In the genomic region with DNA sequence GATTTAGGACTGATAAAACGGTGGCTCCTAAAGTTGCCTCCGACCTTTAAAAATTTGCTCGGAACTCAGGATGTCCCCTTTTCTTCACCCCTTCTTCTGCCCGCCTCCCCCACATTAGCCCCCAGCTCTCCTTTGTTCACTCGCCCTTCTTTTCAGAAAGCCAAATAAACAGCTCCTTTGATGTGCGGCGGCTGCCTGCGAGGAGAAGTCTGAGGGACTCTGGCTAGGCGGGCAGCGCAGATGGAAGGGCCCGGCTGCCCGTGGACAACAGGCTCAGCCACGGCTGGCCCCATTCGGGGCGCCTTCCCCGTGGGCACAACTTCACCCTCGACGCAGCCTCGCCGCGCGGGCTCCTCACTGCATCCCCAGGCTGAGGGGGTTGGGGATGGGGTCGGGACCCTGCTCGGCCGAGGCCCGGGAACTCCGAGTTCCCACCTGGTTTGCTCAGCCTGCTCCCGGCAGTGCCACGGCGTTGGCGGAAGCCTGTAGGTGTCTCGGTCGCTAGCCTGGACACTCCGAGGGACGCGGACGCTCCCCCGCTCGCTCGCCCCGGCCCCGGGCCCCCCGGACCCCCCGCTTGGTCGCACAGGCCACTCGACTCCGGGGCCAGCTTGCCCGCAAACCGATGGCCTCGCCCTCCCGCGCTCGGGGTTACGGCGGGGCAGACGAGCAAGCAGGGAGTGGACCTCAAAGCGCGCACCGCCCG, we compare ENCODE assay signal across 8 cellular contexts. TPM values are rescaled to one million over a fixed set of nuclear protein-coding genes. Genes with fewer than 3 reads are reported as not detected.
DNase-seq lines count a peak whose midpoint lies in the region; ATAC-seq and TF ChIP-seq lines count a peak whose summit lies in the region.

No MANE protein-coding gene starts in this region.

- H3K4me3 Mint-ChIP-seq in IgD-negative memory B cell (peak overlapping the region; percentile 94 to 99 (median 98)), endodermal cell (peak overlapping the region; percentile 97)

- H3K27me3 ChIP-seq in endodermal cell (ENCODE audit: control insufficient read depth, insufficient read depth, low read length, poor library complexity, severe bottlenecking), result peaks cover 13% of the 10 kb centered on the region
- H3K27me3 ChIP-seq in mucosa of rectum (ENCODE audit: control insufficient read depth in 2 of 2, insufficient read depth in 2 of 2, low read length in 2 of 2), result no peaks in the 10 kb centered on the region

- H3K9ac ChIP-seq in endodermal cell (ENCODE audit: extremely low read depth, low read length, poor library complexity, severe bottlenecking) (peak overlapping the region; percentile 94), mucosa of rectum (ENCODE audit: low read depth in 1 of 2, low read length in 2 of 2) (peak overlapping the region; percentile 74 to 88)

- H3K27ac ChIP-seq in endodermal cell (ENCODE audit: low read depth, low read length), result peak overlapping the region; percentile 96
- H3K27ac ChIP-seq in mucosa of rectum (ENCODE audit: low read depth in 2 of 2, low read length in 2 of 2), result peak overlapping the region; percentile 78 to 89
- H3K27ac ChIP-seq in temporal lobe (ENCODE audit: low read depth, low read length), result peak overlapping the region; percentile 76

- DNase-seq in Caki2 (ENCODE audit: low read depth), result peak; percentile 40
- DNase-seq in activated CD4-positive, alpha-beta T cell treated with anti-CD3 and anti-CD28 coated beads, Interleukin-2, amount 50 U/mL, for 1 hour, result peak; percentile 33
- peak; percentile 89 for DNase-seq in endodermal cell
- no peak for DNase-seq in AML-193 (lab: John Stamatoyannopoulos, UW)

- ATAC-seq in GM21381 (IDR thresholded peaks at IDR 0.05; ENCODE audit: unreplicated experiment), result no peak

- H3K27me3 Mint-ChIP-seq in IgD-negative memory B cell (peaks cover 25% of the 10 kb centered on the region), endodermal cell (ENCODE audit: insufficient read depth) (peaks cover 15% of the 10 kb centered on the region)

- in situ Hi-C loops in Caki2 (cut with HindIII; ENCODE audit: low pct_unique_long_range_greater_than_20kb, low sequenced_read_pairs), result no loop called here

- 0% methylated on average over 8 to 60 of the region's 60 CpGs for WGBS in endodermal cell (ENCODE audit: insufficient coverage in 1 of 2, insufficient read length in 1 of 2), 2 experiments

- H3K4me1 ChIP-seq in endodermal cell (ENCODE audit: control insufficient read depth, insufficient read depth, low read length) (peaks cover 7% of the 10 kb centered on the region), mucosa of rectum (ENCODE audit: control insufficient read depth in 2 of 2, insufficient read depth in 2 of 2, low read length in 2 of 2) (peaks cover 34 to 37% of the 10 kb centered on the region in 2 donors)

- peak overlapping the region; percentile 81 for H3K4me3 ChIP-seq in endodermal cell (ENCODE audit: low read length)
- H3K4me3 ChIP-seq in mucosa of rectum (ENCODE audit: low read length in 2 of 2), result peak overlapping the region; percentile 66 to 67

- H3K27ac Mint-ChIP-seq in IgD-negative memory B cell (peak overlapping the region; percentile 97 to 99 (median 98)), endodermal cell (peak overlapping the region; percentile 99)

- H3K36me3 Mint-ChIP-seq in IgD-negative memory B cell (no peaks in the 10 kb centered on the region), endodermal cell (ENCODE audit: low read depth) (peaks cover 3% of the 10 kb centered on the region)

- no peaks in the 10 kb centered on the region for H3K9me3 ChIP-seq in endodermal cell (ENCODE audit: control insufficient read depth, low read length)
- H3K9me3 ChIP-seq in mucosa of rectum (ENCODE audit: control insufficient read depth in 2 of 2, low read length in 2 of 2), result no peaks in the 10 kb centered on the region

- peaks cover 25 to 31% (median 29%) of the 10 kb centered on the region in 3 donors for H3K4me1 Mint-ChIP-seq in IgD-negative memory B cell
- peaks cover 35% of the 10 kb centered on the region for H3K4me1 Mint-ChIP-seq in endodermal cell

- no peaks in the 10 kb centered on the region for H3K9me3 Mint-ChIP-seq in IgD-negative memory B cell
- H3K9me3 Mint-ChIP-seq in endodermal cell, result no peaks in the 10 kb centered on the region

- TF ChIP-seq CTCF in endodermal cell (conservative IDR thresholded peaks at IDR 0.05), result no peak

- peaks cover 6% of the 10 kb centered on the region for H3K36me3 ChIP-seq in endodermal cell (ENCODE audit: control insufficient read depth, insufficient read depth, low read length)
- peaks cover 0 to 3% of the 10 kb centered on the region in 2 donors for H3K36me3 ChIP-seq in mucosa of rectum (ENCODE audit: control insufficient read depth in 2 of 2, insufficient read depth in 2 of 2, low read length in 2 of 2)

RNA-seq across cellular contexts. Expression of a gene that starts 0.9 kb away (rescaled TPM):
- total RNA-seq in Caki2 (2014; rRNA removed; shearing (Covaris generic); ENCODE audit: low replicate concordance), result 24.5 and 41.6 TPM in 2 replicates
- polyA plus RNA-seq in IgD-negative memory B cell, result 88.7 TPM
- total RNA-seq in endodermal cell (10 to 100 TPM; 66.5 to 81.1 TPM), temporal lobe (104 TPM)
- 51.9 TPM for polyA plus RNA-seq in endodermal cell (2013, experiment 1 of 2)
- 48.9 TPM for polyA plus RNA-seq in endodermal cell (2013, experiment 2 of 2)

Comparison
In these comparisons a context has a peak if more than half of its experiments do, and no peak if none do; other contexts are left out.
1. DNase-seq: peak in Caki2 (single experiment), activated CD4-positive, alpha-beta T cell treated with anti-CD3 and anti-CD28 coated beads, Interleukin-2, amount 50 U/mL, for 1 hour (single experiment) and endodermal cell (single experiment); none in AML-193 (0 of 2).
2. Peak in every context shown above with its lines, with median percentiles within 50 percentile points of each other: H3K27ac ChIP-seq.